Comparison of ENCODE assay signal across 16 cellular contexts in the genomic region with DNA sequence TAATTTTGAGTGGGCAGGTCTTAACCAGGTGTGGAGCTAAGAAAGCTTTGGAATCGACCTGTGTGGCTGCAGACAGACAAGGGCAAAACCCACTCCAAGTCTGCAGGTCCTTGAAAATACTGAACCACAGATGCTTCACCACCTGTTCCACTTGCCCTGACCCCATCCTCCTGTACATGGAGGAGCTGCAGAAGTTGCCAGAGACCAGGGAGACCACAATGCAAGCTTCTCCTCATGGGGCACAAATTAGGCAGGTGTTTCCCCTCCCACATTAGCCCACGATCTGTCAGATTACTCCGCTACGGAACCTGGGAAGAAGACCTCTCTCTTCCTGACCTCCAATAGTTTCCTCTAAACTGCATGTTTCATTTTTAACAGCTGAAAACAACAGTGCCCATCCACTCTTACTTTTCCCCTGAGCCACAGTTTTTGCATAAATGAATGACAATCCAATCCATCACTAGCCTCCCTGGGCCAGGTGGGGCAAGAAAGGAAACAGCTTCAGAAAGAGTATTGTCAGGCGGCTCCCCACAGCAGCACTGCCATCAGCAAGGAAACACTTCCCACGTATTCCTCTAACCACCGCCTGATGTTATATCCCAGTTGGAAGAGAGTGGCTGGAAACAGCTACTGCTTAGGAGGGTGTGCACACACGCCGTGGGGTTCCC.
DNase-seq lines count a peak whose midpoint lies in the region; ATAC-seq and TF ChIP-seq lines count a peak whose summit lies in the region.
"Had no signal": no experiment of that assay in that cellular context is flagged by ENCODE, and none has a peak within 500 bp of the region (broad histone marks: within the 10 kb centered on the region; RNA-seq: fewer than 3 reads in every experiment).

No MANE protein-coding gene starts in this region.

- H3K36me3 Mint-ChIP-seq in chondrocyte (ENCODE audit: low read depth) = no peaks in the 10 kb centered on the region
- H3K36me3 Mint-ChIP-seq: natural killer cell treated with Interleukin-12 subunit alpha and Interleukin-12 subunit beta and Interleukin-15 and Interleukin-18, amount 100 ng/mL, for 72 hours had no signal

- H3K27me3 Mint-ChIP-seq in chondrocyte (ENCODE audit: low read depth) = no peaks in the 10 kb centered on the region
- H3K27me3 Mint-ChIP-seq: activated CD4-positive, alpha-beta T cell treated with anti-CD3 and anti-CD28 coated beads for 36 hours; natural killer cell treated with Interleukin-12 subunit alpha and Interleukin-12 subunit beta and Interleukin-15 and Interleukin-18, amount 100 ng/mL, for 72 hours had no signal

- no peaks in the 10 kb centered on the region for H3K36me3 ChIP-seq in uterus

- no peaks in the 10 kb centered on the region for H3K9me3 Mint-ChIP-seq in chondrocyte (ENCODE audit: low read depth)
- H3K9me3 Mint-ChIP-seq: natural killer cell treated with Interleukin-12 subunit alpha and Interleukin-12 subunit beta and Interleukin-15 and Interleukin-18, amount 100 ng/mL, for 72 hours had no signal

- H3K27ac ChIP-seq in uterus = peak overlapping the region; percentile 36 to 53
- H3K27ac ChIP-seq: HL-60 had no signal

- TF ChIP-seq CTCF in chondrocyte (IDR thresholded peaks at IDR 0.05) = no peak
- TF ChIP-seq CTCF in uterus (IDR thresholded peaks at IDR 0.05) = no peak
- no peak for TF ChIP-seq CTCF in omental fat pad (IDR thresholded peaks at IDR 0.05)

- peaks cover 27% of the 10 kb centered on the region for H3K4me1 Mint-ChIP-seq in chondrocyte (ENCODE audit: low read depth)

- TF ChIP-seq POLR2A in uterus (IDR thresholded peaks at IDR 0.05) = no peak

- H3K4me3 ChIP-seq in uterus = no peak overlapping the region

- no peaks in the 10 kb centered on the region for H3K9me3 ChIP-seq in uterus

- peaks cover 0 to 8% of the 10 kb centered on the region in 2 donors for H3K4me1 ChIP-seq in uterus

- DNase-seq in Right ventricle myocardium superior (no peak), cardiac septum (ENCODE audit: low spot score) (no peak), chondrocyte (ENCODE audit: low spot score) (no peak), myocyte (ENCODE audit: low read depth) (peak; percentile 70), uterus (no peak), GM03348 (ENCODE audit: low spot score) (no peak), omental fat pad (ENCODE audit: low spot score) (no peak)
- DNase-seq: activated CD4-positive, alpha-beta T cell treated with anti-CD3 and anti-CD28 coated beads for 36 hours; activated naive CD4-positive, alpha-beta T cell treated with Interleukin-2 at 50 U/mL for 16 hours; dorsolateral prefrontal cortex; hypothalamus; MV-4-11 had no signal

- intact Hi-C loops in Right ventricle myocardium superior (cut with DNase I) (no loop called here), cardiac septum (cut with DNase I) (loop anchor here (5.0 kb wide), 1 partner anchor 103 kb away; no protein-coding TSS in a partner anchor), uterus (cut with DNase I; ENCODE audit: low total_unique reads) (no loop called here)

- H3K27me3 ChIP-seq in uterus = no peaks in the 10 kb centered on the region
- H3K27me3 ChIP-seq: dorsolateral prefrontal cortex had no signal

- H3K4me3 Mint-ChIP-seq in chondrocyte (ENCODE audit: unreplicated experiment) = no peak overlapping the region
- H3K4me3 Mint-ChIP-seq: activated CD4-positive, alpha-beta T cell treated with anti-CD3 and anti-CD28 coated beads for 36 hours; CD14-positive monocyte; natural killer cell treated with Interleukin-12 subunit alpha and Interleukin-12 subunit beta and Interleukin-15 and Interleukin-18, amount 100 ng/mL, for 72 hours had no signal

- ATAC-seq in Right ventricle myocardium superior (ENCODE audit: poor library complexity) = peak; percentile 6
- ATAC-seq in HG02571 (IDR thresholded peaks at IDR 0.05; ENCODE audit: unreplicated experiment) = no peak
- no peak for ATAC-seq in omental fat pad (ENCODE audit: low FRiP score)
- ATAC-seq: activated CD4-positive, alpha-beta T cell treated with anti-CD3 and anti-CD28 coated beads for 36 hours; natural killer cell treated with Interleukin-12 subunit alpha and Interleukin-12 subunit beta and Interleukin-15 and Interleukin-18, amount 100 ng/mL, for 72 hours had no signal

- peak overlapping the region; percentile 22 for H3K27ac Mint-ChIP-seq in chondrocyte (ENCODE audit: unreplicated experiment)
- H3K27ac Mint-ChIP-seq: activated CD4-positive, alpha-beta T cell treated with anti-CD3 and anti-CD28 coated beads for 36 hours; natural killer cell treated with Interleukin-12 subunit alpha and Interleukin-12 subunit beta and Interleukin-15 and Interleukin-18, amount 100 ng/mL, for 72 hours had no signal
